Comparison of ENCODE assay signal across 8 cellular contexts in the genomic region with DNA sequence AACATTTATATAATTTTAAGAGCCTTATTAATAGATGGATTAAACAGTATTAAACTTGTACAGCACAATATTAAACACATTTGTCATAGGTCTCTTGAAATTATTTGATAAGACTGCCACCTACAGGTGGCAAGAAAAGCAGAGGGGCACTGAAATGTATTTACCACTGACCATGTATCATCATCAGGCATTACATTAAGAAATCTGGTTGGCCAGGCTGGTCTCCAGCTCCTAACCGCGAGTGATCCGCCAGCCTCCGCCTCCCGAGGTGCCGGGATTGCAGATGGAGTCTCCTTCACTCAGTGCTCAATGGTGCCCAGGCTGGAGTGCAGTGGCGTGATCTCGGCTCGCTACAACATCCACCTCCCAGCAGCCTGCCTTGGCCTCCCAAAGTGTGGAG. TPM values are rescaled to one million over a fixed set of nuclear protein-coding genes. Genes with fewer than 3 reads are reported as not detected.
DNase-seq lines count a peak whose midpoint lies in the region; ATAC-seq, FAIRE-seq and TF ChIP-seq lines count a peak whose summit lies in the region.
"Not testable (repeated sequence)": the region's sequence is repeated elsewhere in the genome, so short reads cannot be mapped to it uniquely, and the experiment has no call there.

No MANE protein-coding gene starts in this region.

- not testable (repeated sequence) for H3K79me2 ChIP-seq in HCT116 (ENCODE audit: insufficient read depth, low read length)

- DNase-seq in A172 (ENCODE audit: low spot score) = peak; percentile 70
- peak; percentile 24 for DNase-seq in GM06990 (ENCODE audit: extremely low read depth, insufficient read length)
- peak; percentile 58 for DNase-seq in HCT116 (ENCODE audit: low read depth, low spot score)
- peak; percentile 58 for DNase-seq in NCI-H1105 treated with DMSO at 0.1 percent for 48 hours (lab: John Stamatoyannopoulos, UW)
- DNase-seq in SK-N-DZ (ENCODE audit: low spot score) = peak; percentile 48
- peak; percentile 76 for DNase-seq in bronchial epithelial cell (ENCODE audit: low read depth)
- not testable (repeated sequence) for DNase-seq in heart left ventricle
- peak; percentile 36 for DNase-seq in non-pigmented ciliary epithelial cell (ENCODE audit: low read depth)

- not testable (repeated sequence) for H3K27me3 ChIP-seq in GM06990 (replicated peaks; ENCODE audit: control insufficient read depth, insufficient read depth, low read length); HCT116 (ENCODE audit: insufficient read depth, low read length); bronchial epithelial cell (ENCODE audit: control insufficient read depth, insufficient read depth, low read length); heart left ventricle

- H3K4me1 ChIP-seq in HCT116 (ENCODE audit: control insufficient read depth in 1 of 2, insufficient read depth in 2 of 2, low read length in 2 of 2) (peaks cover 0 to 12% of the 10 kb centered on the region in 2 experiments; a peak in 3 of 4 replicates), heart left ventricle (peaks cover 0 to 20% (median 0%) of the 10 kb centered on the region in 12 donors)

- H3K27ac ChIP-seq in HCT116 (ENCODE audit: low read depth, low read length); heart left ventricle: not testable (repeated sequence)

- WGBS in heart left ventricle, 4 donors = 53 to 64% (median 54%) methylated on average over 8 to 9 of the region's 9 CpGs

- BruUV-seq in HCT116 (replicated peaks; lab: Mats Ljungman, UMichigan) = not testable (repeated sequence)

- CTCF ChIA-PET in HCT116 (lab: Charles Lee) = interaction anchor here (0.7 to 3.9 kb wide), 16 partner anchors 14 to 482 kb away, joined by 3 to 43 read pairs (median 4); no protein-coding TSS in a partner anchor

- not testable (repeated sequence) for H3K9ac ChIP-seq in HCT116 (ENCODE audit: low read length)

- RAD21 ChIA-PET in HCT116 (lab: Charles Lee; ENCODE audit: low non-redundant PET in 1 of 2, low total read pairs in 2 of 2, uncharacterized antibody in 2 of 2, unreplicated experiment in 2 of 2) = interaction anchor here (0.7 to 1.2 kb wide), 5 partner anchors 83 to 315 kb away, joined by 3 to 6 read pairs (median 3); no protein-coding TSS in a partner anchor

- not testable (repeated sequence) for TF ChIP-seq POLR2A in HCT116 (IDR thresholded peaks at IDR 0.05; ENCODE audit: borderline replicate concordance, extremely low read depth, insufficient read depth, insufficient read length); heart left ventricle (IDR thresholded peaks at IDR 0.05)

- not testable (repeated sequence) for H3K36me3 ChIP-seq in GM06990 (ENCODE audit: control insufficient read depth, insufficient read depth, low read length); HCT116 (ENCODE audit: control insufficient read depth in 1 of 2, insufficient read depth in 2 of 2, low read length in 2 of 2); bronchial epithelial cell (ENCODE audit: control insufficient read depth, insufficient read depth, low read length); heart left ventricle

- POLR2A ChIA-PET in HCT116 (lab: Charles Lee) = not testable (repeated sequence)

- H3K4me2 ChIP-seq in HCT116 (ENCODE audit: low read length) = peak overlapping the region; percentile 36

- FAIRE-seq in bronchial epithelial cell (lab: Jason Lieb, UNC) = not testable (repeated sequence)

- not testable (repeated sequence) for H3K9me3 ChIP-seq in HCT116 (ENCODE audit: control insufficient read depth in 1 of 2, insufficient read depth in 1 of 2, low read depth in 1 of 2, low read length in 2 of 2); heart left ventricle

- H2AFZ ChIP-seq in HCT116 (ENCODE audit: low read depth, low read length, poor library complexity, severe bottlenecking) = peak overlapping the region; percentile 75

- TF ChIP-seq RAD21 in HCT116 (IDR thresholded peaks at IDR 0.05; ENCODE audit: low read depth) = peak; percentile 93

- H3K9me2 ChIP-seq in HCT116 (ENCODE audit: insufficient read depth) = not testable (repeated sequence)

- TF ChIP-seq CTCF in GM06990 (IDR thresholded peaks at IDR 0.05; ENCODE audit: insufficient read depth, low read length, poor library complexity, severe bottlenecking) (peak; percentile 65), HCT116 (IDR thresholded peaks at IDR 0.05 in 2 of 3, conservative IDR thresholded peaks at IDR 0.05 in 1 of 3; ENCODE audit: borderline replicate concordance in 1 of 3, insufficient read depth in 1 of 3, low read depth in 2 of 3, low read length in 2 of 3) (peak; percentile 71 to 92 (median 74)), bronchial epithelial cell (IDR thresholded peaks at IDR 0.05; ENCODE audit: insufficient read depth, low read length, severe bottlenecking) (peak; percentile 38), heart left ventricle (IDR thresholded peaks at IDR 0.05) (peak; percentile 61 to 84 (median 76))

- intact Hi-C loops in HCT116 (cut with micrococcal nuclease) (loop anchor here (1.0 to 10.0 kb wide), 7 partner anchors 84 to 482 kb away; no protein-coding TSS in a partner anchor), heart left ventricle (cut with DNase I) (loop anchor here in 7 of 10 donors (1.0 to 10.0 kb wide), 7 partner anchors 235 to 484 kb away; no protein-coding TSS in a partner anchor)

- H3K4me3 ChIP-seq in GM06990 (replicated peaks; ENCODE audit: low read depth, low read length); HCT116 (replicated peaks in 1 of 2; ENCODE audit: low read depth in 1 of 2, low read length in 2 of 2); bronchial epithelial cell (ENCODE audit: low read depth, low read length); heart left ventricle: not testable (repeated sequence)

- ATAC-seq in HCT116 (peak; percentile 98), heart left ventricle (peak; percentile 69 to 86 (median 85))

- not testable (repeated sequence) for H4K20me1 ChIP-seq in HCT116 (ENCODE audit: insufficient read depth)

TF ChIP-seq in HCT116, 20 proteins besides CTCF, POLR2A, EP300 and RAD21:
- TF ChIP-seq MAX (IDR thresholded peaks at IDR 0.05) = 0 out of 2 replicates have a peak, but pooled peaks have one; percentile 17

RNA-seq across cellular contexts. Expression of gene FHIP2A, which starts 35.1 kb away (rescaled TPM):
- 20.7 and 23.9 TPM in 2 replicates for total RNA-seq in A172 (2014; rRNA removed; shearing (Covaris generic))
- total RNA-seq in HCT116 (2021; ENCODE audit: unreplicated experiment) (20.7 TPM), bronchial epithelial cell (6.8 and 7.9 TPM in 2 replicates), heart left ventricle (10 to 100 TPM; 18.1 to 34.9 (median 28.7) TPM)
- 4.4 and 5.1 TPM in 2 replicates for polyA plus RNA-seq in HCT116 (2012)
- polyA plus RNA-seq in SK-N-DZ (2014; cell fraction: cytosol; rRNA removed) = 6.1 and 7.3 TPM in 2 replicates
- polyA plus RNA-seq in SK-N-DZ (2014; cell fraction: nucleus; rRNA removed) = 19.5 and 20.6 TPM in 2 replicates
- 1 to 10 TPM; 4.8 to 9.0 TPM for polyA plus RNA-seq in heart left ventricle
